Comparison of ENCODE assay signal across 26 cellular contexts in genomic region chr10:122189185-122189584, GRCh38.
DNase-seq lines count a peak whose midpoint lies in the region; ATAC-seq and TF ChIP-seq lines count a peak whose summit lies in the region.
"Had no signal": no experiment of that assay in that cellular context is flagged by ENCODE, and none has a peak within 500 bp of the region (broad histone marks: within the 10 kb centered on the region; RNA-seq: fewer than 3 reads in every experiment).

No MANE protein-coding gene starts in this region.

- no peak for TF ChIP-seq CTCF in left ventricle myocardium inferior (IDR thresholded peaks at IDR 0.05; ENCODE audit: borderline replicate concordance)
- no peak for TF ChIP-seq CTCF in heart left ventricle (IDR thresholded peaks at IDR 0.05)
- no peak for TF ChIP-seq CTCF in neural progenitor cell (IDR thresholded peaks at IDR 0.05)

- peaks cover 100% of the 10 kb centered on the region for H3K79me2 ChIP-seq in neural progenitor cell (ENCODE audit: low read depth)

- H3K4me3 Mint-ChIP-seq in neural progenitor cell = no peak overlapping the region
- H3K4me3 Mint-ChIP-seq: activated B cell treated with CpG ODN at 0.5 μM for 24 hours; activated CD4-positive, alpha-beta T cell treated with anti-CD3 and anti-CD28 coated beads, Interleukin-2, amount 10 ng/mL, durations not matched to agents 7 days and 5 days; CD8-positive, alpha-beta memory T cell had no signal

- H4K20me1 ChIP-seq in neural progenitor cell (ENCODE audit: low read depth) = peaks cover 57% of the 10 kb centered on the region

- H3K4me3 ChIP-seq in left ventricle myocardium inferior = no peak overlapping the region
- H3K4me3 ChIP-seq in heart left ventricle = no peak overlapping the region
- no peak overlapping the region for H3K4me3 ChIP-seq in neural progenitor cell
- H3K4me3 ChIP-seq: A549, colonic mucosa, SJSA1, suprapubic skin had no signal

- H3K27ac Mint-ChIP-seq in neural progenitor cell = peak overlapping the region; percentile 4
- H3K27ac Mint-ChIP-seq: activated B cell treated with CpG ODN at 0.5 μM for 24 hours; activated CD4-positive, alpha-beta T cell treated with anti-CD3 and anti-CD28 coated beads, Interleukin-2, amount 10 ng/mL, durations not matched to agents 7 days and 5 days; activated naive CD4-positive, alpha-beta T cell treated with anti-CD3 and anti-CD28 coated beads, Interleukin-2, amount 50 U/mL, for 72 hours; CD8-positive, alpha-beta memory T cell had no signal

- peaks cover 82% of the 10 kb centered on the region for H3K4me1 ChIP-seq in left ventricle myocardium inferior
- H3K4me1 ChIP-seq in heart left ventricle = peaks cover 0 to 76% (median 31%) of the 10 kb centered on the region in 12 donors
- H3K4me1 ChIP-seq in neural progenitor cell = peaks cover 64% of the 10 kb centered on the region
- H3K4me1 ChIP-seq: colonic mucosa, SJSA1, suprapubic skin had no signal

- no peak overlapping the region for H2AFZ ChIP-seq in neural progenitor cell (replicated peaks)

- no peaks in the 10 kb centered on the region for H3K9me3 Mint-ChIP-seq in neural progenitor cell
- H3K9me3 Mint-ChIP-seq: activated B cell treated with CpG ODN at 0.5 μM for 24 hours; activated CD4-positive, alpha-beta T cell treated with anti-CD3 and anti-CD28 coated beads, Interleukin-2, amount 10 ng/mL, durations not matched to agents 7 days and 5 days; activated naive CD4-positive, alpha-beta T cell treated with anti-CD3 and anti-CD28 coated beads, Interleukin-2, amount 50 U/mL, for 72 hours; CD8-positive, alpha-beta memory T cell had no signal

- no peak for TF ChIP-seq POLR2A in heart left ventricle (IDR thresholded peaks at IDR 0.05)

- peaks cover 3% of the 10 kb centered on the region for H3K27me3 Mint-ChIP-seq in neural progenitor cell (ENCODE audit: insufficient read depth, low read depth)
- H3K27me3 Mint-ChIP-seq: activated CD4-positive, alpha-beta T cell treated with anti-CD3 and anti-CD28 coated beads, Interleukin-2, amount 10 ng/mL, durations not matched to agents 7 days and 5 days had no signal

- WGBS in heart left ventricle, 4 donors = 68 to 77% (median 72%) methylated on average over 5 of the region's 5 CpGs

- intact Hi-C loops in left ventricle myocardium inferior (cut with micrococcal nuclease) (no loop called here), heart left ventricle (cut with DNase I) (no loop called here)

- H3K9me3 ChIP-seq in left ventricle myocardium inferior (replicated peaks) = no peaks in the 10 kb centered on the region
- H3K9me3 ChIP-seq in heart left ventricle = no peaks in the 10 kb centered on the region
- no peaks in the 10 kb centered on the region for H3K9me3 ChIP-seq in neural progenitor cell (ENCODE audit: low read depth)
- H3K9me3 ChIP-seq: A549, colonic mucosa, SJSA1, suprapubic skin had no signal

- no peak for DNase-seq in left ventricle myocardium inferior
- no peak for DNase-seq in heart left ventricle
- DNase-seq in caudate nucleus (lab: John Stamatoyannopoulos, UW) = peak in 1 of 61 donors; percentile 81
- peak; percentile 34 for DNase-seq in neural progenitor cell (ENCODE audit: low spot score)
- DNase-seq in AG08395 (ENCODE audit: low spot score) = no peak
- DNase-seq in germinal center (ENCODE audit: low spot score) = no peak
- no peak for DNase-seq in UCSD-AML1 (lab: John Stamatoyannopoulos, UW; ENCODE audit: unreplicated experiment)
- DNase-seq: activated B cell treated with CpG ODN at 0.5 μM for 24 hours; activated CD4-positive, alpha-beta T cell treated with anti-CD3 and anti-CD28 coated beads, Interleukin-2, amount 10 ng/mL, durations not matched to agents 7 days and 5 days; AML-193; CD8-positive, alpha-beta memory T cell; colonic mucosa; effector CD8-positive, alpha-beta T cell; kidney; NCI-H1436 treated with DMSO at 0.1 percent for 48 hours; NCI-H2107; NCI-H446; NCI-H748 treated with DMSO at 0.1 percent for 48 hours; occipital lobe; small intestine; stimulated activated naive CD4-positive, alpha-beta T cell had no signal

- no peak for ATAC-seq in heart left ventricle
- no peak for ATAC-seq in GM18858 (IDR thresholded peaks at IDR 0.05; ENCODE audit: unreplicated experiment)
- ATAC-seq: A549; activated naive CD4-positive, alpha-beta T cell treated with anti-CD3 and anti-CD28 coated beads, Interleukin-2, amount 50 U/mL, for 72 hours had no signal

- peaks cover 6% of the 10 kb centered on the region for H3K36me3 ChIP-seq in left ventricle myocardium inferior
- peaks cover 0 to 12% (median 0%) of the 10 kb centered on the region in 9 donors for H3K36me3 ChIP-seq in heart left ventricle
- no peaks in the 10 kb centered on the region for H3K36me3 ChIP-seq in neural progenitor cell
- H3K36me3 ChIP-seq: colonic mucosa, SJSA1 had no signal

- peaks cover 7% of the 10 kb centered on the region for H3K36me3 Mint-ChIP-seq in neural progenitor cell
- H3K36me3 Mint-ChIP-seq: activated naive CD4-positive, alpha-beta T cell treated with anti-CD3 and anti-CD28 coated beads, Interleukin-2, amount 50 U/mL, for 72 hours; CD8-positive, alpha-beta memory T cell had no signal

- H3K27ac ChIP-seq in left ventricle myocardium inferior (replicated peaks) (peak overlapping the region; percentile 70), heart left ventricle (peak overlapping the region in 5 of 12 donors; percentile 1 to 71 (median 27)), caudate nucleus (ENCODE audit: low read depth, low read length) (peak overlapping the region; percentile 13), neural progenitor cell (peak overlapping the region; percentile 68)
- H3K27ac ChIP-seq: A549, colonic mucosa, SJSA1 had no signal

- H3K4me1 Mint-ChIP-seq in neural progenitor cell = peaks cover 75% of the 10 kb centered on the region
- H3K4me1 Mint-ChIP-seq: activated B cell treated with CpG ODN at 0.5 μM for 24 hours; activated CD4-positive, alpha-beta T cell treated with anti-CD3 and anti-CD28 coated beads, Interleukin-2, amount 10 ng/mL, durations not matched to agents 7 days and 5 days; CD8-positive, alpha-beta memory T cell had no signal

- peak overlapping the region; percentile 45 for H3K4me2 ChIP-seq in neural progenitor cell
- H3K4me2 ChIP-seq: A549 had no signal

- H3F3A ChIP-seq in neural progenitor cell (ENCODE audit: low read depth) = peaks cover 34% of the 10 kb centered on the region

- H3K27me3 ChIP-seq in left ventricle myocardium inferior (ENCODE audit: low read depth) (no peaks in the 10 kb centered on the region), heart left ventricle (no peaks in the 10 kb centered on the region), neural progenitor cell (no peaks in the 10 kb centered on the region)
- H3K27me3 ChIP-seq: colonic mucosa, SJSA1, suprapubic skin had no signal

- no peak overlapping the region for H3K9ac ChIP-seq in neural progenitor cell
